ENCODE assay signal across 9 cellular contexts in genomic region chr2:187982668-187983067, GRCh38.
A peak's percentile ranks its signal among the peaks of the same experiment; 100 is the strongest.
DNase-seq lines count a peak whose midpoint lies in the region; ATAC-seq, FAIRE-seq and TF ChIP-seq lines count a peak whose summit lies in the region.
"Had no signal": no experiment of that assay in that cellular context is flagged by ENCODE, and none has a peak within 500 bp of the region (broad histone marks: within the 10 kb centered on the region; RNA-seq: fewer than 3 reads in every experiment).

No MANE protein-coding gene starts in this region.

- DNase-seq in HT1080 (ENCODE audit: low read depth) (peak; percentile 69), bronchial epithelial cell (ENCODE audit: low read depth) (peak; percentile 14), superior temporal gyrus (ENCODE audit: extremely low spot score) (no peak), NCI-H1417 treated with DMSO at 0.1 percent for 48 hours (lab: John Stamatoyannopoulos, UW) (no peak), NCI-H146 treated with DMSO at 0.1 percent for 48 hours (lab: John Stamatoyannopoulos, UW; ENCODE audit: unreplicated experiment) (no peak), neural progenitor cell (ENCODE audit: low spot score) (no peak)

- peak overlapping the region in 9 of 11 experiments; percentile 2 to 59 (median 48); a peak in 8 of 22 replicates for H3K9ac ChIP-seq in BLaER1 treated with 17β-estradiol and CSF1 and Interleukin-3, amounts not matched to agents 10 nM and 100 nM
- no peak overlapping the region for H3K9ac ChIP-seq in neural progenitor cell

- no peaks in the 10 kb centered on the region for H4K20me1 ChIP-seq in BLaER1 treated with 17β-estradiol and CSF1 and Interleukin-3, amounts not matched to agents 10 nM and 100 nM
- no peaks in the 10 kb centered on the region for H4K20me1 ChIP-seq in neural progenitor cell (ENCODE audit: low read depth)

- ATAC-seq in GM21528 (IDR thresholded peaks at IDR 0.05; ENCODE audit: low FRiP score, unreplicated experiment), result peak; percentile 92

- no peak overlapping the region for H3K4me3 ChIP-seq in BLaER1 treated with 17β-estradiol and CSF1 and Interleukin-3, amounts not matched to agents 10 nM and 100 nM
- H3K4me3 ChIP-seq in bronchial epithelial cell (ENCODE audit: low read depth, low read length) (no peak overlapping the region), neural progenitor cell (no peak overlapping the region)

- H3K4me1 ChIP-seq in BLaER1 treated with 17β-estradiol and CSF1 and Interleukin-3, amounts not matched to agents 10 nM and 100 nM, result peaks cover 29 to 61% (median 39%) of the 10 kb centered on the region in 10 experiments
- H3K4me1 ChIP-seq in neural progenitor cell, result peaks cover 8% of the 10 kb centered on the region

- H3F3A ChIP-seq in neural progenitor cell (ENCODE audit: low read depth), result no peaks in the 10 kb centered on the region

- H3K27ac Mint-ChIP-seq in neural progenitor cell, result no peak overlapping the region
- H3K27ac Mint-ChIP-seq: dendritic cell treated with granulocyte-macrophage colony-stimulating factor and Interleukin-4, amounts not matched to agents 40 ng/mL and 50 ng/mL, for 4 days had no signal

- peak overlapping the region; percentile 56 to 84 (median 70); a peak in 20 of 22 replicates for H3K4me2 ChIP-seq in BLaER1 treated with 17β-estradiol and CSF1 and Interleukin-3, amounts not matched to agents 10 nM and 100 nM
- no peak overlapping the region for H3K4me2 ChIP-seq in neural progenitor cell

- no peaks in the 10 kb centered on the region for H3K36me3 Mint-ChIP-seq in neural progenitor cell

- H3K79me2 ChIP-seq in neural progenitor cell (ENCODE audit: low read depth), result no peaks in the 10 kb centered on the region

- no peaks in the 10 kb centered on the region for H3K9me3 Mint-ChIP-seq in neural progenitor cell
- H3K9me3 Mint-ChIP-seq: dendritic cell treated with granulocyte-macrophage colony-stimulating factor and Interleukin-4, amounts not matched to agents 40 ng/mL and 50 ng/mL, for 4 days had no signal

- TF ChIP-seq CTCF in bronchial epithelial cell (IDR thresholded peaks at IDR 0.05; ENCODE audit: insufficient read depth, low read length, severe bottlenecking) (no peak), neural progenitor cell (IDR thresholded peaks at IDR 0.05) (no peak)

- H3K4me3 Mint-ChIP-seq in neural progenitor cell, result no peak overlapping the region
- H3K4me3 Mint-ChIP-seq: dendritic cell treated with granulocyte-macrophage colony-stimulating factor and Interleukin-4, amounts not matched to agents 40 ng/mL and 50 ng/mL, for 4 days had no signal

- peaks cover 4% of the 10 kb centered on the region for H3K4me1 Mint-ChIP-seq in neural progenitor cell

- no peaks in the 10 kb centered on the region for H3K36me3 ChIP-seq in BLaER1 treated with 17β-estradiol and CSF1 and Interleukin-3, amounts not matched to agents 10 nM and 100 nM
- H3K36me3 ChIP-seq in bronchial epithelial cell (ENCODE audit: control insufficient read depth, insufficient read depth, low read length), result no peaks in the 10 kb centered on the region
- no peaks in the 10 kb centered on the region for H3K36me3 ChIP-seq in neural progenitor cell

- H3K27ac ChIP-seq in BLaER1 treated with 17β-estradiol and CSF1 and Interleukin-3, amounts not matched to agents 10 nM and 100 nM, result peak overlapping the region; percentile 47 to 84 (median 78); a peak in 21 of 22 replicates
- no peak overlapping the region for H3K27ac ChIP-seq in neural progenitor cell

- H3K9me3 ChIP-seq in BLaER1 treated with 17β-estradiol and CSF1 and Interleukin-3, amounts not matched to agents 10 nM and 100 nM (replicated peaks in 1 of 11), result no peaks in the 10 kb centered on the region
- no peaks in the 10 kb centered on the region for H3K9me3 ChIP-seq in neural progenitor cell (ENCODE audit: low read depth)

- H3K27me3 ChIP-seq in BLaER1 treated with 17β-estradiol and CSF1 and Interleukin-3, amounts not matched to agents 10 nM and 100 nM, result peaks cover 0 to 39% (median 0%) of the 10 kb centered on the region in 11 experiments; a peak in 5 of 22 replicates
- no peaks in the 10 kb centered on the region for H3K27me3 ChIP-seq in bronchial epithelial cell (ENCODE audit: control insufficient read depth, insufficient read depth, low read length)
- no peaks in the 10 kb centered on the region for H3K27me3 ChIP-seq in neural progenitor cell

- H3K27me3 Mint-ChIP-seq in neural progenitor cell (ENCODE audit: insufficient read depth, low read depth), result no peaks in the 10 kb centered on the region
- H3K27me3 Mint-ChIP-seq: dendritic cell treated with granulocyte-macrophage colony-stimulating factor and Interleukin-4, amounts not matched to agents 40 ng/mL and 50 ng/mL, for 4 days had no signal

- FAIRE-seq in bronchial epithelial cell (lab: Jason Lieb, UNC), result no peak

- H2AFZ ChIP-seq in neural progenitor cell (replicated peaks), result no peak overlapping the region

Comparison
In these comparisons a context has a peak if more than half of its experiments do, and no peak if none do; other contexts are left out.
1. DNase-seq: peak in HT1080 (single experiment) and bronchial epithelial cell (single experiment); none in superior temporal gyrus (single experiment), NCI-H1417 treated with DMSO at 0.1 percent for 48 hours (single experiment), NCI-H146 treated with DMSO at 0.1 percent for 48 hours (single experiment) and neural progenitor cell (single experiment).